12 cellular contexts compared by ENCODE assay signal in genomic region chr1:47593001-47593568, GRCh38.
DNase-seq lines count a peak whose midpoint lies in the region; ATAC-seq and TF ChIP-seq lines count a peak whose summit lies in the region.
"Had no signal": no experiment of that assay in that cellular context is flagged by ENCODE, and none has a peak within 500 bp of the region (broad histone marks: within the 10 kb centered on the region; RNA-seq: fewer than 3 reads in every experiment).

No MANE protein-coding gene starts in this region.

- H2AFZ ChIP-seq in smooth muscle cell (ENCODE audit: low read depth) (no peak overlapping the region), MM.1S (ENCODE audit: low read length) (no peak overlapping the region)

- H3K4me1 Mint-ChIP-seq in activated CD8-positive, alpha-beta memory T cell treated with anti-CD3 and anti-CD28 coated beads, Interleukin-2, amount 10 ng/mL, durations not matched to agents 7 days and 5 days = no peaks in the 10 kb centered on the region
- H3K4me1 Mint-ChIP-seq in WTC11 = peaks cover 6% of the 10 kb centered on the region

- H3K27me3 Mint-ChIP-seq in activated CD8-positive, alpha-beta memory T cell treated with anti-CD3 and anti-CD28 coated beads, Interleukin-2, amount 10 ng/mL, durations not matched to agents 7 days and 5 days = peaks cover 16% of the 10 kb centered on the region
- peaks cover 6% of the 10 kb centered on the region; the same call in 1 of the 2 replicates for H3K27me3 Mint-ChIP-seq in WTC11 (ENCODE audit: low read depth)

- H3K79me2 ChIP-seq in smooth muscle cell (ENCODE audit: low read depth) (no peaks in the 10 kb centered on the region), MM.1S (ENCODE audit: low read length) (no peaks in the 10 kb centered on the region)

- WGBS in smooth muscle cell (ENCODE audit: low lambda C conversion rate) = 14% methylated on average over 32 of the region's 47 CpGs

- H3K9me3 ChIP-seq in iPS-18a (ENCODE audit: control insufficient read depth, low read depth, low read length) = no peaks in the 10 kb centered on the region
- no peaks in the 10 kb centered on the region for H3K9me3 ChIP-seq in smooth muscle cell (replicated peaks; ENCODE audit: low read depth)
- H3K9me3 ChIP-seq in MM.1S (replicated peaks; ENCODE audit: insufficient read depth, low read length) = no peaks in the 10 kb centered on the region
- H3K9me3 ChIP-seq: spleen had no signal

- peak; percentile 8 for DNase-seq in activated CD8-positive, alpha-beta memory T cell treated with anti-CD3 and anti-CD28 coated beads, Interleukin-2, amount 10 ng/mL, durations not matched to agents 7 days and 5 days
- DNase-seq in activated CD8-positive, alpha-beta memory T cell treated with anti-CD3 and anti-CD28 coated beads, Interleukin-2, amount 50 U/mL, for 48 hours = no peak
- DNase-seq in WTC11 (ENCODE audit: low spot score) (peak; percentile 47), smooth muscle cell (lab: John Stamatoyannopoulos, UW; ENCODE audit: unreplicated experiment) (no peak), MM.1S (no peak)
- DNase-seq: activated T-cell treated with anti-CD3 and anti-CD28 coated beads, Interleukin-2, amount 50 U/mL, for 1 hour; NCI-H2081; RPMI8226; spleen had no signal

- H3K27ac ChIP-seq in iPS-18a (ENCODE audit: low read length) (no peak overlapping the region), smooth muscle cell (ENCODE audit: low read depth) (no peak overlapping the region), MM.1S (ENCODE audit: low read length) (no peak overlapping the region)
- H3K27ac ChIP-seq: spleen had no signal

- no peaks in the 10 kb centered on the region for H3F3A ChIP-seq in smooth muscle cell (ENCODE audit: low read depth)
- no peaks in the 10 kb centered on the region for H3F3A ChIP-seq in MM.1S (ENCODE audit: insufficient read depth, low read length)

- ATAC-seq in activated CD8-positive, alpha-beta memory T cell treated with anti-CD3 and anti-CD28 coated beads, Interleukin-2, amount 10 ng/mL, durations not matched to agents 7 days and 5 days = no peak
- ATAC-seq in WTC11 (peak; percentile 85), GM19452 (IDR thresholded peaks at IDR 0.05; ENCODE audit: unreplicated experiment) (no peak), GM18873 (IDR thresholded peaks at IDR 0.05; ENCODE audit: low FRiP score, unreplicated experiment) (no peak)

- no peak overlapping the region for H3K27ac Mint-ChIP-seq in activated CD8-positive, alpha-beta memory T cell treated with anti-CD3 and anti-CD28 coated beads, Interleukin-2, amount 10 ng/mL, durations not matched to agents 7 days and 5 days
- H3K27ac Mint-ChIP-seq in WTC11 = no peak overlapping the region

- H3K9me3 Mint-ChIP-seq in activated CD8-positive, alpha-beta memory T cell treated with anti-CD3 and anti-CD28 coated beads, Interleukin-2, amount 10 ng/mL, durations not matched to agents 7 days and 5 days (ENCODE audit: low read depth) = no peaks in the 10 kb centered on the region
- H3K9me3 Mint-ChIP-seq in WTC11 = no peaks in the 10 kb centered on the region

- CTCF ChIA-PET in activated CD8-positive, alpha-beta memory T cell treated with anti-CD3 and anti-CD28 coated beads, Interleukin-2, amount 10 ng/mL, durations not matched to agents 7 days and 5 days (lab: Charles Lee) = no interaction called here
- CTCF ChIA-PET in WTC11 (lab: Charles Lee) = interaction anchor here (0.8 to 2.1 kb wide), 11 partner anchors 20 to 161 kb away, joined by 3 to 9 read pairs (median 4); no protein-coding TSS in a partner anchor

- H3K36me3 Mint-ChIP-seq in activated CD8-positive, alpha-beta memory T cell treated with anti-CD3 and anti-CD28 coated beads, Interleukin-2, amount 10 ng/mL, durations not matched to agents 7 days and 5 days = no peaks in the 10 kb centered on the region
- no peaks in the 10 kb centered on the region for H3K36me3 Mint-ChIP-seq in WTC11

- H3K4me2 ChIP-seq in smooth muscle cell (peak overlapping the region; percentile 81), MM.1S (ENCODE audit: low read depth, low read length) (no peak overlapping the region)

- H3K27me3 ChIP-seq in iPS-18a (ENCODE audit: control insufficient read depth, insufficient read depth, low read length) (peaks cover 41% of the 10 kb centered on the region), smooth muscle cell (ENCODE audit: low read depth) (peaks cover 66% of the 10 kb centered on the region), MM.1S (replicated peaks; ENCODE audit: insufficient read depth, low read length) (no peaks in the 10 kb centered on the region)

- no peak overlapping the region for H3K9ac ChIP-seq in iPS-18a (ENCODE audit: low read length)
- H3K9ac ChIP-seq in smooth muscle cell (ENCODE audit: low read depth) = no peak overlapping the region
- no peak overlapping the region for H3K9ac ChIP-seq in MM.1S (ENCODE audit: low read length)

- H4K20me1 ChIP-seq in smooth muscle cell (ENCODE audit: low read depth) (no peaks in the 10 kb centered on the region), MM.1S (ENCODE audit: insufficient read depth, low read length) (no peaks in the 10 kb centered on the region)

- no peaks in the 10 kb centered on the region for H3K4me1 ChIP-seq in iPS-18a (ENCODE audit: control insufficient read depth, low read depth, low read length)
- H3K4me1 ChIP-seq in smooth muscle cell (ENCODE audit: low read depth) = no peaks in the 10 kb centered on the region
- no peaks in the 10 kb centered on the region for H3K4me1 ChIP-seq in MM.1S (ENCODE audit: low read length)

- POLR2A ChIA-PET in WTC11 (lab: Charles Lee) = interaction anchor here (0.5 kb wide), 1 partner anchor 115 kb away, joined by 3 read pairs; no protein-coding TSS in a partner anchor

- H3K9me2 ChIP-seq in MM.1S (replicated peaks; ENCODE audit: insufficient read depth, low read length) = no peaks in the 10 kb centered on the region

- H3K36me3 ChIP-seq in iPS-18a (ENCODE audit: control insufficient read depth, low read depth, low read length) (no peaks in the 10 kb centered on the region), smooth muscle cell (ENCODE audit: low read depth) (no peaks in the 10 kb centered on the region), MM.1S (replicated peaks; ENCODE audit: insufficient read depth, low read length) (no peaks in the 10 kb centered on the region)
- H3K36me3 ChIP-seq: spleen had no signal

- H3K4me3 ChIP-seq in iPS-18a (ENCODE audit: low read length) = peak overlapping the region; percentile 57
- H3K4me3 ChIP-seq in smooth muscle cell = peak overlapping the region; percentile 32
- H3K4me3 ChIP-seq in MM.1S (ENCODE audit: low read length) = no peak overlapping the region

- no peak overlapping the region for H3K4me3 Mint-ChIP-seq in activated CD8-positive, alpha-beta memory T cell treated with anti-CD3 and anti-CD28 coated beads, Interleukin-2, amount 10 ng/mL, durations not matched to agents 7 days and 5 days
- H3K4me3 Mint-ChIP-seq in WTC11 = peak overlapping the region; percentile 67

- no peak for TF ChIP-seq CTCF in WTC11 (IDR thresholded peaks at IDR 0.05)
- no peak for TF ChIP-seq CTCF in smooth muscle cell (IDR thresholded peaks at IDR 0.05; ENCODE audit: borderline replicate concordance, insufficient read depth, poor library complexity, severe bottlenecking)
- TF ChIP-seq CTCF in MM.1S (IDR thresholded peaks at IDR 0.05; ENCODE audit: low read length) = no peak

TF ChIP-seq in WTC11, 78 proteins besides CTCF, POLR2A, EP300 and RAD21 (continues in another document):
- no peak for TF ChIP-seq RORB (CRISPR knock-in tag; IDR thresholded peaks at IDR 0.05)
- TF ChIP-seq, protein P1, sequence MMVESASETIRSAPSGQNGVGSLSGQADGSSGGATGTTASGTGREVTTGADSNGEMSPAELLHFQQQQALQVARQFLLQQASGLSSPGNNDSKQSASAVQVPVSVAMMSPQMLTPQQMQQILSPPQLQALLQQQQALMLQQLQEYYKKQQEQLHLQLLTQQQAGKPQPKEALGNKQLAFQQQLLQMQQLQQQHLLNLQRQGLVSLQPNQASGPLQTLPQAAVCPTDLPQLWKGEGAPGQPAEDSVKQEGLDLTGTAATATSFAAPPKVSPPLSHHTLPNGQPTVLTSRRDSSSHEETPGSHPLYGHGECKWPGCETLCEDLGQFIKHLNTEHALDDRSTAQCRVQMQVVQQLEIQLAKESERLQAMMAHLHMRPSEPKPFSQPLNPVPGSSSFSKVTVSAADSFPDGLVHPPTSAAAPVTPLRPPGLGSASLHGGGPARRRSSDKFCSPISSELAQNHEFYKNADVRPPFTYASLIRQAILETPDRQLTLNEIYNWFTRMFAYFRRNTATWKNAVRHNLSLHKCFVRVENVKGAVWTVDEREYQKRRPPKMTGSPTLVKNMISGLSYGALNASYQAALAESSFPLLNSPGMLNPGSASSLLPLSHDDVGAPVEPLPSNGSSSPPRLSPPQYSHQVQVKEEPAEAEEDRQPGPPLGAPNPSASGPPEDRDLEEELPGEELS (CRISPR knock-in tag; IDR thresholded peaks at IDR 0.05) = no peak
- TF ChIP-seq, protein P2, sequence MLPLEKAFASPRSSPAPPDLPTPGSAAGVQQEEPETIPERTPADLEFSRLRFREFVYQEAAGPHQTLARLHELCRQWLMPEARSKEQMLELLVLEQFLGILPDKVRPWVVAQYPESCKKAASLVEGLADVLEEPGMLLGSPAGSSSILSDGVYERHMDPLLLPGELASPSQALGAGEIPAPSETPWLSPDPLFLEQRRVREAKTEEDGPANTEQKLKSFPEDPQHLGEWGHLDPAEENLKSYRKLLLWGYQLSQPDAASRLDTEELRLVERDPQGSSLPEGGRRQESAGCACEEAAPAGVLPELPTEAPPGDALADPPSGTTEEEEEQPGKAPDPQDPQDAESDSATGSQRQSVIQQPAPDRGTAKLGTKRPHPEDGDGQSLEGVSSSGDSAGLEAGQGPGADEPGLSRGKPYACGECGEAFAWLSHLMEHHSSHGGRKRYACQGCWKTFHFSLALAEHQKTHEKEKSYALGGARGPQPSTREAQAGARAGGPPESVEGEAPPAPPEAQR (CRISPR knock-in tag; IDR thresholded peaks at IDR 0.05) = no peak
- TF ChIP-seq, protein P3, sequence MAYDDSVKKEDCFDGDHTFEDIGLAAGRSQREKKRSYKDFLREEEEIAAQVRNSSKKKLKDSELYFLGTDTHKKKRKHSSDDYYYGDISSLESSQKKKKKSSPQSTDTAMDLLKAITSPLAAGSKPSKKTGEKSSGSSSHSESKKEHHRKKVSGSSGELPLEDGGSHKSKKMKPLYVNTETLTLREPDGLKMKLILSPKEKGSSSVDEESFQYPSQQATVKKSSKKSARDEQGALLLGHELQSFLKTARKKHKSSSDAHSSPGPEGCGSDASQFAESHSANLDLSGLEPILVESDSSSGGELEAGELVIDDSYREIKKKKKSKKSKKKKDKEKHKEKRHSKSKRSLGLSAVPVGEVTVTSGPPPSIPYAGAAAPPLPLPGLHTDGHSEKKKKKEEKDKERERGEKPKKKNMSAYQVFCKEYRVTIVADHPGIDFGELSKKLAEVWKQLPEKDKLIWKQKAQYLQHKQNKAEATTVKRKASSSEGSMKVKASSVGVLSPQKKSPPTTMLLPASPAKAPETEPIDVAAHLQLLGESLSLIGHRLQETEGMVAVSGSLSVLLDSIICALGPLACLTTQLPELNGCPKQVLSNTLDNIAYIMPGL (CRISPR knock-in tag; IDR thresholded peaks at IDR 0.05) = no peak
- TF ChIP-seq ATF1 (CRISPR knock-in tag; IDR thresholded peaks at IDR 0.05) = no peak

Comparison
In these comparisons a context has a peak if more than half of its experiments do, and no peak if none do; other contexts are left out.
1. DNase-seq: peak in activated CD8-positive, alpha-beta memory T cell treated with anti-CD3 and anti-CD28 coated beads, Interleukin-2, amount 10 ng/mL, durations not matched to agents 7 days and 5 days (single experiment) and WTC11 (single experiment); none in activated CD8-positive, alpha-beta memory T cell treated with anti-CD3 and anti-CD28 coated beads, Interleukin-2, amount 50 U/mL, for 48 hours (single experiment), smooth muscle cell (single experiment) and MM.1S (single experiment).